ENCODE assay signal across 20 cellular contexts in the genomic region with DNA sequence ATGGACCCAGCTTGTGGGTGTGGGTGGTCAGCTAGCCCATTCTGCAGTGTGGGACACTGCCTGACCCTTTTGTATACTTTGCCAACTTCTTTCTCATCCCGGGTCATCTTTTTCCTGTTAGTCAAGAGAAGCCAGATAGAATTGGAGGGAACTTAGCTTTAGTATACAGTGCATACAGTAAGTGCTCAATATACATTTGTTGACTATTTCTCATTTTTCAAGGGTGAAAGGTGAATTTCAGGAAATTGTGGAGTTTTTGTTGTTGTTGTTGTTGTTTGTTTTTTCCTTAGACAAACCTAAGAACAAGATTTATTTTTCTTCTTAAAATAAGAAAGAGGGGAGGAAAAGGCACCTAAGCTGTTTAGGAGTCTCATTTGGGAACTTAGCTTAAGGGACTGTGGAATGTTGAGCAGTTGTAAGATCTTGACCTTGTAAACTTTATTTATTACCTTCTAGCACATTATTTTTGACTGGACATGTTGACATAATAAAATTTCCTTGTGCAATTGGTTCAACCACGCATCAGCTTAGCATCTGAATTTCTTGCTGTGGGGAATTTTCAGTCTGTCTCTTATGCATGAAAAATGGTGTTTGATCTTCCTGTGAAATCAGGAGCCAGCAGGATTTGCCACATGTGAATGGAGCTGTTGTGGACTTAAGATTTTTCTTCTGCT.
DNase-seq lines count a peak whose midpoint lies in the region; ATAC-seq and TF ChIP-seq lines count a peak whose summit lies in the region.
"Had no signal": no experiment of that assay in that cellular context is flagged by ENCODE, and none has a peak within 500 bp of the region (broad histone marks: within the 10 kb centered on the region; RNA-seq: fewer than 3 reads in every experiment).

No MANE protein-coding gene starts in this region.

- H3K4me3 Mint-ChIP-seq in nephron progenitor cell = no peak overlapping the region
- H3K4me3 Mint-ChIP-seq: activated CD8-positive, alpha-beta memory T cell treated with anti-CD3 and anti-CD28 coated beads, Interleukin-2, amount 10 ng/mL, durations not matched to agents 7 days and 5 days; effector memory CD8-positive, alpha-beta T cell had no signal

- intact Hi-C loops in IMR-90 (cut with micrococcal nuclease) = no loop called here
- intact Hi-C loops in A673 (cut with micrococcal nuclease; ENCODE audit: unreplicated experiment) = no loop called here

- H3K36me3 Mint-ChIP-seq in nephron progenitor cell (ENCODE audit: low read depth) = no peaks in the 10 kb centered on the region

- H4K91ac ChIP-seq in IMR-90 (ENCODE audit: insufficient read depth, low read depth, low read length) (no peak overlapping the region), neuronal stem cell (ENCODE audit: low read depth, low read length, poor library complexity) (no peak overlapping the region)

- H3K9me1 ChIP-seq in IMR-90 (ENCODE audit: insufficient read depth, low read length) = peaks cover 3% of the 10 kb centered on the region

- H3K23ac ChIP-seq in IMR-90 (ENCODE audit: low read depth, low read length) = peak overlapping the region; percentile 75
- H3K23ac ChIP-seq in neuronal stem cell (ENCODE audit: low read depth, low read length, poor library complexity) = no peak overlapping the region

- H2BK12ac ChIP-seq in neuronal stem cell (ENCODE audit: low read length) = no peak overlapping the region

- H2BK120ac ChIP-seq in IMR-90 (ENCODE audit: low read depth, low read length) (no peak overlapping the region), neuronal stem cell (ENCODE audit: low read depth, low read length) (no peak overlapping the region)

- TF ChIP-seq CTCF in BJ (IDR thresholded peaks at IDR 0.05; ENCODE audit: insufficient read depth, low read depth, low read length) = no peak
- TF ChIP-seq CTCF in IMR-90 (conservative IDR thresholded peaks at IDR 0.05; ENCODE audit: low read depth, low read length) = no peak
- no peak for TF ChIP-seq CTCF in choroid plexus epithelial cell (conservative IDR thresholded peaks at IDR 0.05; ENCODE audit: low read depth, low read length)
- TF ChIP-seq CTCF in nephron progenitor cell (IDR thresholded peaks at IDR 0.05) = no peak
- TF ChIP-seq CTCF in A673 (conservative IDR thresholded peaks at IDR 0.05; ENCODE audit: low read depth, low read length) = no peak

- H2BK5ac ChIP-seq in IMR-90 (ENCODE audit: low read depth, low read length, poor library complexity, severe bottlenecking) = no peak overlapping the region
- no peak overlapping the region for H2BK5ac ChIP-seq in neuronal stem cell (ENCODE audit: low read length)

- H3K56ac ChIP-seq in IMR-90 (ENCODE audit: extremely low read depth, insufficient read depth, low read length) = no peak overlapping the region

- H3K4me2 ChIP-seq in IMR-90 (ENCODE audit: low read depth, low read length) (no peak overlapping the region), neuronal stem cell (ENCODE audit: insufficient read depth, low read length, poor library complexity, severe bottlenecking) (no peak overlapping the region)
- H3K4me2 ChIP-seq: BLaER1 had no signal

- H3K4me1 ChIP-seq in IMR-90 (ENCODE audit: control insufficient read depth, insufficient read depth, low read length) (no peaks in the 10 kb centered on the region), A673 (ENCODE audit: insufficient read depth, low read length, poor library complexity, severe bottlenecking) (peaks cover 11% of the 10 kb centered on the region), neuronal stem cell (ENCODE audit: control insufficient read depth in 2 of 2, insufficient read depth in 1 of 2, low read depth in 1 of 2, low read length in 2 of 2) (peaks cover 12 to 14% of the 10 kb centered on the region in 2 donors)
- H3K4me1 ChIP-seq: foreskin keratinocyte had no signal

- H2AFZ ChIP-seq in IMR-90 (replicated peaks; ENCODE audit: low read length, poor library complexity) = no peak overlapping the region
- H2AFZ ChIP-seq in neuronal stem cell (ENCODE audit: low read length) = no peak overlapping the region

- no peak for TF ChIP-seq RAD21 in IMR-90 (IDR thresholded peaks at IDR 0.05; ENCODE audit: low read length)

- DNase-seq in BJ (ENCODE audit: low read depth) (peak; percentile 26), IMR-90 (peak; percentile 13), choroid plexus epithelial cell (ENCODE audit: low read depth) (peak; percentile 28), nephron progenitor cell (no peak), A673 (ENCODE audit: low spot score) (no peak), NCI-H1092 (lab: John Stamatoyannopoulos, UW) (no peak), NOMO-1 treated with dmso at 0.1 percent for 144 hours (lab: John Stamatoyannopoulos, UW; ENCODE audit: unreplicated experiment) (no peak), neuronal stem cell (ENCODE audit: low spot score) (no peak)
- DNase-seq: activated CD8-positive, alpha-beta memory T cell treated with anti-CD3 and anti-CD28 coated beads, Interleukin-2, amount 10 ng/mL, durations not matched to agents 7 days and 5 days; adrenal gland; effector memory CD8-positive, alpha-beta T cell; foreskin keratinocyte; left cardiac atrium; NCI-H1092 treated with DMSO at 0.1 percent for 48 hours; NCI-H2107; NCI-H748 treated with DMSO at 0.1 percent for 48 hours; PC-3; stimulated activated CD4-positive, alpha-beta T cell treated with anti-CD3 and anti-CD28 coated beads, Interleukin-2, amount 100 ng/mL, for 48 hours; T-helper 9 cell had no signal

- WGBS in IMR-90 (ENCODE audit: extremely low coverage in 2 of 2, insufficient read length in 1 of 2), 2 experiments = no CpG with 5 or more reads among the region's 2 CpGs
- no CpG with 5 or more reads among the region's 2 CpGs for WGBS in neuronal stem cell (ENCODE audit: extremely low coverage in 2 of 2, insufficient read length in 2 of 2, insufficient replicate concordance in 1 of 2), 2 donors

- H3K4me1 Mint-ChIP-seq in nephron progenitor cell = peaks cover 48% of the 10 kb centered on the region

- H3K27me3 ChIP-seq in BJ (ENCODE audit: control insufficient read depth, insufficient read depth, low read length) (no peaks in the 10 kb centered on the region), IMR-90 (ENCODE audit: control insufficient read depth, insufficient read depth, low read length) (no peaks in the 10 kb centered on the region), A673 (replicated peaks; ENCODE audit: insufficient read depth, low read depth, low read length, poor library complexity) (no peaks in the 10 kb centered on the region), neuronal stem cell (ENCODE audit: control insufficient read depth in 3 of 3, insufficient read depth in 3 of 3, low read depth in 1 of 3, low read length in 3 of 3) (no peaks in the 10 kb centered on the region)
- H3K27me3 ChIP-seq: adrenal gland, BLaER1, foreskin keratinocyte had no signal

- CTCF ChIA-PET in BJ (lab: Yijun Ruan, JAX) (interaction anchor here (1.3 kb wide), 1 partner anchor 11 kb away, joined by 4 read pairs; no protein-coding TSS in a partner anchor), IMR-90 (lab: Yijun Ruan, JAX) (no interaction called here), A673 (lab: Charles Lee) (no interaction called here)

- no peak overlapping the region for H3K14ac ChIP-seq in IMR-90 (replicated peaks; ENCODE audit: low read depth, low read length)
- no peak overlapping the region for H3K14ac ChIP-seq in neuronal stem cell (ENCODE audit: low read length)

- H2AK9ac ChIP-seq in IMR-90 (replicated peaks; ENCODE audit: low read depth, low read length, poor library complexity) = no peak overlapping the region

- in situ Hi-C loops in IMR-90 (cut with MboI; ENCODE audit: low sequenced_read_pairs) = no loop called here

- H4K20me1 ChIP-seq in IMR-90 (ENCODE audit: insufficient read depth, low read length) = peaks cover 18% of the 10 kb centered on the region; the same call in 1 of the 2 replicates

- H2BK20ac ChIP-seq in IMR-90 (ENCODE audit: low read depth, low read length) = no peak overlapping the region

- TF ChIP-seq POLR2A in IMR-90 (IDR thresholded peaks at IDR 0.05; ENCODE audit: low read depth, low read length) = no peak

- H4K8ac ChIP-seq in IMR-90 (ENCODE audit: low read depth in 2 of 2, low read length in 2 of 2) (no peak overlapping the region), neuronal stem cell (ENCODE audit: low read depth, low read length) (no peak overlapping the region)

- H3K79me1 ChIP-seq in IMR-90 (ENCODE audit: low read depth in 1 of 2, low read length in 2 of 2) (peaks cover 30 to 65% of the 10 kb centered on the region in 2 experiments), neuronal stem cell (ENCODE audit: low read depth, low read length) (peaks cover 1% of the 10 kb centered on the region)

- H3K18ac ChIP-seq in IMR-90 (ENCODE audit: low read depth, low read length) = no peak overlapping the region
- H3K18ac ChIP-seq in neuronal stem cell (ENCODE audit: low read length) = no peak overlapping the region

- H3K27ac ChIP-seq in IMR-90 (ENCODE audit: insufficient read depth, low read length) (no peak overlapping the region), A673 (ENCODE audit: low read depth, low read length, poor library complexity, severe bottlenecking) (no peak overlapping the region), neuronal stem cell (replicated peaks; ENCODE audit: low read length) (no peak overlapping the region)
- H3K27ac ChIP-seq: adrenal gland, BLaER1, foreskin keratinocyte had no signal

- H2BK15ac ChIP-seq in IMR-90 (ENCODE audit: low read depth, low read length) = no peak overlapping the region
- H2BK15ac ChIP-seq in neuronal stem cell (ENCODE audit: low read length) = no peak overlapping the region

- H3K9me3 ChIP-seq in IMR-90 (ENCODE audit: control insufficient read depth, insufficient read depth, low read length) (no peaks in the 10 kb centered on the region), A673 (ENCODE audit: low read depth, low read length, poor library complexity, severe bottlenecking) (no peaks in the 10 kb centered on the region), neuronal stem cell (replicated peaks in 1 of 2; ENCODE audit: control insufficient read depth in 2 of 2, insufficient read depth in 1 of 2, low read depth in 1 of 2, low read length in 2 of 2) (no peaks in the 10 kb centered on the region)
- H3K9me3 ChIP-seq: adrenal gland, BLaER1 had no signal

- peak overlapping the region; percentile 12 for H3K27ac Mint-ChIP-seq in nephron progenitor cell
- H3K27ac Mint-ChIP-seq: activated CD8-positive, alpha-beta memory T cell treated with anti-CD3 and anti-CD28 coated beads, Interleukin-2, amount 10 ng/mL, durations not matched to agents 7 days and 5 days had no signal

- H3K4ac ChIP-seq in IMR-90 (ENCODE audit: low read depth, low read length) (no peak overlapping the region), neuronal stem cell (ENCODE audit: low read length) (no peak overlapping the region)

- no peak overlapping the region for H3K9ac ChIP-seq in IMR-90 (ENCODE audit: low read depth, low read length)
- no peak overlapping the region for H3K9ac ChIP-seq in neuronal stem cell (ENCODE audit: low read depth, low read length, poor library complexity)
- H3K9ac ChIP-seq: BLaER1 had no signal

- no peak overlapping the region for H2AK5ac ChIP-seq in IMR-90 (ENCODE audit: low read depth, low read length)
- H2AK5ac ChIP-seq in neuronal stem cell (ENCODE audit: low read depth, low read length) = no peak overlapping the region

- no peak overlapping the region for H3K4me3 ChIP-seq in BJ (ENCODE audit: low read depth, low read length)
- H3K4me3 ChIP-seq in IMR-90 (ENCODE audit: insufficient read depth, low read depth, low read length) = no peak overlapping the region
- H3K4me3 ChIP-seq in choroid plexus epithelial cell (ENCODE audit: low read depth, low read length) = no peak overlapping the region
- H3K4me3 ChIP-seq in A673 (ENCODE audit: low read depth, low read length, poor library complexity, severe bottlenecking) = no peak overlapping the region
- H3K4me3 ChIP-seq in neuronal stem cell (ENCODE audit: low read length in 2 of 2) = no peak overlapping the region
- H3K4me3 ChIP-seq: adrenal gland, BLaER1 had no signal

- no peak for ATAC-seq in IMR-90 (ENCODE audit: low read depth)
- ATAC-seq: activated CD8-positive, alpha-beta memory T cell treated with anti-CD3 and anti-CD28 coated beads, Interleukin-2, amount 10 ng/mL, durations not matched to agents 7 days and 5 days; effector memory CD8-positive, alpha-beta T cell; foreskin keratinocyte; left cardiac atrium; PC-3 had no signal

- H3K36me3 ChIP-seq in BJ (ENCODE audit: control insufficient read depth, insufficient read depth, low read length) = no peaks in the 10 kb centered on the region
- no peaks in the 10 kb centered on the region for H3K36me3 ChIP-seq in IMR-90 (ENCODE audit: control insufficient read depth, insufficient read depth, low read length)
- no peaks in the 10 kb centered on the region for H3K36me3 ChIP-seq in A673 (ENCODE audit: insufficient read depth, low read length, poor library complexity, severe bottlenecking)
- no peaks in the 10 kb centered on the region for H3K36me3 ChIP-seq in neuronal stem cell (replicated peaks in 1 of 2; ENCODE audit: control insufficient read depth in 2 of 2, insufficient read depth in 2 of 2, low read length in 2 of 2)
- H3K36me3 ChIP-seq: adrenal gland had no signal

- POLR2A ChIA-PET in BJ (lab: Charles Lee) = interaction anchor here (0.6 kb wide), 1 partner anchor 27 kb away, joined by 3 read pairs; no protein-coding TSS in a partner anchor
- POLR2A ChIA-PET in IMR-90 (lab: Charles Lee; ENCODE audit: unreplicated experiment) = no interaction called here
- POLR2A ChIA-PET in A673 (lab: Charles Lee; ENCODE audit: low non-redundant PET) = interaction anchor here (0.6 kb wide), 1 partner anchor 37 kb away, joined by 3 read pairs; no protein-coding TSS in a partner anchor

- no peak overlapping the region for H4K5ac ChIP-seq in IMR-90 (ENCODE audit: low read depth, low read length)

- dilution Hi-C loops in IMR-90 (cut with HindIII; ENCODE audit: low sequenced_read_pairs, unreplicated experiment) = no loop called here

- no TSS peak for BruUV-seq in IMR-90 (replicated peaks; lab: Mats Ljungman, UMichigan)
- BruUV-seq in A673 (replicated peaks; lab: Mats Ljungman, UMichigan) = no TSS peak

- no peaks in the 10 kb centered on the region for H3K27me3 Mint-ChIP-seq in nephron progenitor cell (ENCODE audit: low read depth, poor library complexity)
- H3K27me3 Mint-ChIP-seq: activated CD8-positive, alpha-beta memory T cell treated with anti-CD3 and anti-CD28 coated beads, Interleukin-2, amount 10 ng/mL, durations not matched to agents 7 days and 5 days; effector memory CD8-positive, alpha-beta T cell had no signal

- no peaks in the 10 kb centered on the region for H3K9me3 Mint-ChIP-seq in nephron progenitor cell
- H3K9me3 Mint-ChIP-seq: effector memory CD8-positive, alpha-beta T cell had no signal

Comparison
In these comparisons a context has a peak if more than half of its experiments do, and no peak if none do; other contexts are left out.
1. DNase-seq: peak in BJ (single experiment), IMR-90 (single experiment) and choroid plexus epithelial cell (single experiment); none in nephron progenitor cell (single experiment), A673 (single experiment), NCI-H1092 (single experiment), NOMO-1 treated with dmso at 0.1 percent for 144 hours (single experiment) and neuronal stem cell (single experiment).